Comparison of ENCODE assay signal across 1 cellular context in the genomic region with DNA sequence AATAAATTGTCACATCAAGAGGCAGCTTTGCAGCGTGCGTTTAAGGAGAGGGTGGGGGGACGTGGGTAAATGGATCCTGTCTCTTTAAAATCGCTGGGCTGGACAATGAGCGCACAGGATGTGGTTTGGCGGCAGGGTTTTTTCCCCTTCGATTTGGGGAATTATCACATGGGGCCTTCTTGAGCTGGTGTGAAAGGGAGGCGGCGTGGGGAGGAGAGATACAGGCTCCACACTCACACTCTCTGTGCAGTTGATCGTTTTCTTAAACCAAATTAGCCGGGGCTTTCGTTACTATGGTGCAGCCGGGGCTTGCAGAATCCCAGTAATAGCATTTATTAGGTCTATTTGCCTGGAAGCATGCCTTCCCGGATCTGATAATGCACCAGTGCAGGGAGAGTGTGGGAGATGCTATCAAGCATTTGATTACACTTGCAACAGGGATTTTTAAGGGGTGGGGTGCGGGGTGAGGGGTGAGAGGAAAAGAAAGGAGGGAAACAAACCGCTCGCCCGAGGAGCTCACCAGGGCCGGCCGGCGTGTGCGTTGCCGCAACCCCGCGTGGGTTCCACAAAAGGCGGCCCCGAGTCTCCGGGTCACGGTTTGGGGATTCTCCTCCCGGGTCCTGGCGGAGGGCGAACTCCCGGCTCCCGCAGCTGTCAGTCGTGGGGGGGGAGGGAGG.
TF ChIP-seq lines count a peak whose summit lies in the region.

No MANE protein-coding gene starts in this region.

TF ChIP-seq in GM12878, 131 proteins besides CTCF, POLR2A, EP300 and RAD21 (continued from another document and continues in another):
- no peak for TF ChIP-seq BCLAF1 (IDR thresholded peaks at IDR 0.05)
- TF ChIP-seq CBX3 (IDR thresholded peaks at IDR 0.05; ENCODE audit: borderline replicate concordance, low read depth) = no peak
- 0 out of 2 replicates have a peak, but pooled peaks have one; percentile 22 for TF ChIP-seq TCF3 (IDR thresholded peaks at IDR 0.05; ENCODE audit: borderline replicate concordance, insufficient read depth, low read depth, low read length)
- TF ChIP-seq EED (IDR thresholded peaks at IDR 0.05; ENCODE audit: low read depth) = peak; percentile 76
- no peak for TF ChIP-seq ZZZ3 (IDR thresholded peaks at IDR 0.05; ENCODE audit: control insufficient read depth, insufficient read length, low read depth)
- TF ChIP-seq STAT3 (IDR thresholded peaks at IDR 0.05; ENCODE audit: low read depth, low read length) = no peak
- TF ChIP-seq KLF5 (IDR thresholded peaks at IDR 0.05; ENCODE audit: partially characterized antibody) = no peak
- no peak for TF ChIP-seq CEBPB (IDR thresholded peaks at IDR 0.05; ENCODE audit: borderline replicate concordance in 1 of 2, low read depth in 2 of 2, low read length in 2 of 2)
- peak; percentile 73 for TF ChIP-seq SIN3A (IDR thresholded peaks at IDR 0.05; ENCODE audit: low read depth, low read length)
- peak; percentile 72; the same call in 1 of the 2 replicates for TF ChIP-seq FOXM1 (IDR thresholded peaks at IDR 0.05; ENCODE audit: low read depth, low read length)
- TF ChIP-seq CHD2 (IDR thresholded peaks at IDR 0.05; ENCODE audit: borderline replicate concordance, low read depth, low read length) = no peak
- no peak for TF ChIP-seq HDAC6 (IDR thresholded peaks at IDR 0.05; ENCODE audit: unreplicated experiment)
- TF ChIP-seq, protein P1, sequence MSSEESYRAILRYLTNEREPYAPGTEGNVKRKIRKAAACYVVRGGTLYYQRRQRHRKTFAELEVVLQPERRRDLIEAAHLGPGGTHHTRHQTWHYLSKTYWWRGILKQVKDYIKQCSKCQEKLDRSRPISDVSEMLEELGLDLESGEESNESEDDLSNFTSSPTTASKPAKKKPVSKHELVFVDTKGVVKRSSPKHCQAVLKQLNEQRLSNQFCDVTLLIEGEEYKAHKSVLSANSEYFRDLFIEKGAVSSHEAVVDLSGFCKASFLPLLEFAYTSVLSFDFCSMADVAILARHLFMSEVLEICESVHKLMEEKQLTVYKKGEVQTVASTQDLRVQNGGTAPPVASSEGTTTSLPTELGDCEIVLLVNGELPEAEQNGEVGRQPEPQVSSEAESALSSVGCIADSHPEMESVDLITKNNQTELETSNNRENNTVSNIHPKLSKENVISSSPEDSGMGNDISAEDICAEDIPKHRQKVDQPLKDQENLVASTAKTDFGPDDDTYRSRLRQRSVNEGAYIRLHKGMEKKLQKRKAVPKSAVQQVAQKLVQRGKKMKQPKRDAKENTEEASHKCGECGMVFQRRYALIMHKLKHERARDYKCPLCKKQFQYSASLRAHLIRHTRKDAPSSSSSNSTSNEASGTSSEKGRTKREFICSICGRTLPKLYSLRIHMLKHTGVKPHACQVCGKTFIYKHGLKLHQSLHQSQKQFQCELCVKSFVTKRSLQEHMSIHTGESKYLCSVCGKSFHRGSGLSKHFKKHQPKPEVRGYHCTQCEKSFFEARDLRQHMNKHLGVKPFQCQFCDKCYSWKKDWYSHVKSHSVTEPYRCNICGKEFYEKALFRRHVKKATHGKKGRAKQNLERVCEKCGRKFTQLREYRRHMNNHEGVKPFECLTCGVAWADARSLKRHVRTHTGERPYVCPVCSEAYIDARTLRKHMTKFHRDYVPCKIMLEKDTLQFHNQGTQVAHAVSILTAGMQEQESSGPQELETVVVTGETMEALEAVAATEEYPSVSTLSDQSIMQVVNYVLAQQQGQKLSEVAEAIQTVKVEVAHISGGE (CRISPR knock-in tag; IDR thresholded peaks at IDR 0.05) = no peak
- TF ChIP-seq NRF1 (conservative IDR thresholded peaks at IDR 0.05; ENCODE audit: low read depth, low read length) = no peak
- TF ChIP-seq MEF2B (IDR thresholded peaks at IDR 0.05; ENCODE audit: partially characterized antibody, poor library complexity, severe bottlenecking) = no peak
- TF ChIP-seq ZNF384 (IDR thresholded peaks at IDR 0.05; ENCODE audit: borderline replicate concordance, low read depth, low read length) = no peak
- TF ChIP-seq MTA2 (IDR thresholded peaks at IDR 0.05; ENCODE audit: low read depth) = peak; percentile 63; the same call in 1 of the 2 replicates
- TF ChIP-seq SIX5 (IDR thresholded peaks at IDR 0.05; ENCODE audit: low read depth, low read length, severe bottlenecking) = no peak
- peak; percentile 97 for TF ChIP-seq CBFB (IDR thresholded peaks at IDR 0.05; ENCODE audit: low read depth)
- TF ChIP-seq GATAD2B (conservative IDR thresholded peaks at IDR 0.05; ENCODE audit: low read depth) = no peak
- TF ChIP-seq TAF1 (IDR thresholded peaks at IDR 0.05; ENCODE audit: borderline replicate concordance, low read depth, low read length) = peak; percentile 88
- 0 out of 2 replicates have a peak, but pooled peaks have one; percentile 27 for TF ChIP-seq ZNF207 (IDR thresholded peaks at IDR 0.05; ENCODE audit: borderline replicate concordance)
- peak; percentile 97 for TF ChIP-seq POLR2AphosphoS5 (IDR thresholded peaks at IDR 0.05; ENCODE audit: low read length)
- TF ChIP-seq CREB1 (IDR thresholded peaks at IDR 0.05; ENCODE audit: low read depth) = peak; percentile 49; the same call in 1 of the 2 replicates
- TF ChIP-seq RELA (IDR thresholded peaks at IDR 0.05; ENCODE audit: borderline replicate concordance, partially characterized antibody) = peak; percentile 85
- TF ChIP-seq FOS (IDR thresholded peaks at IDR 0.05; ENCODE audit: borderline replicate concordance, extremely low read depth, insufficient read length) = no peak
- TF ChIP-seq JUNB (IDR thresholded peaks at IDR 0.05) = no peak
- TF ChIP-seq E2F4 (IDR thresholded peaks at IDR 0.05; ENCODE audit: low read depth, low read length) = no peak
- TF ChIP-seq, protein P2, sequence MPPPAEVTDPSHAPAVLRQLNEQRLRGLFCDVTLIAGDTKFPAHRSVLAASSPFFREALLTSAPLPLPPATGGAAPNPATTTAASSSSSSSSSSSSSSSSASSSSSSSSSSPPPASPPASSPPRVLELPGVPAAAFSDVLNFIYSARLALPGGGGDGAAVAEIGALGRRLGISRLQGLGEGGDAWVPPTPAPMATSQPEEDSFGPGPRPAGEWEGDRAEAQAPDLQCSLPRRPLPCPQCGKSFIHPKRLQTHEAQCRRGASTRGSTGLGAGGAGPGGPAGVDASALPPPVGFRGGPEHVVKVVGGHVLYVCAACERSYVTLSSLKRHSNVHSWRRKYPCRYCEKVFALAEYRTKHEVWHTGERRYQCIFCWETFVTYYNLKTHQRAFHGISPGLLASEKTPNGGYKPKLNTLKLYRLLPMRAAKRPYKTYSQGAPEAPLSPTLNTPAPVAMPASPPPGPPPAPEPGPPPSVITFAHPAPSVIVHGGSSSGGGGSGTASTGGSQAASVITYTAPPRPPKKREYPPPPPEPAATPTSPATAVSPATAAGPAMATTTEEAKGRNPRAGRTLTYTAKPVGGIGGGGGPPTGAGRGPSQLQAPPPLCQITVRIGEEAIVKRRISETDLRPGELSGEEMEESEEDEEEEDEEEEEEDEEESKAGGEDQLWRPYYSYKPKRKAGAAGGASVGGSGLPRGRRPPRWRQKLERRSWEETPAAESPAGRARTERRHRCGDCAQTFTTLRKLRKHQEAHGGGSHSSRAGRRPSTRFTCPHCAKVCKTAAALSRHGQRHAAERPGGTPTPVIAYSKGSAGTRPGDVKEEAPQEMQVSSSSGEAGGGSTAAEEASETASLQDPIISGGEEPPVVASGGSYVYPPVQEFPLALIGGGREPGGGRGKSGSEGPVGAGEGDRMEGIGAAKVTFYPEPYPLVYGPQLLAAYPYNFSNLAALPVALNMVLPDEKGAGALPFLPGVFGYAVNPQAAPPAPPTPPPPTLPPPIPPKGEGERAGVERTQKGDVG (CRISPR knock-in tag; IDR thresholded peaks at IDR 0.05) = no peak
- TF ChIP-seq ASH2L (IDR thresholded peaks at IDR 0.05; ENCODE audit: borderline replicate concordance, low read depth) = no peak
- TF ChIP-seq ZNF274 (IDR thresholded peaks at IDR 0.05; ENCODE audit: insufficient read depth, insufficient read length) = no peak
- TF ChIP-seq STAT1 (conservative IDR thresholded peaks at IDR 0.05) = no peak
- TF ChIP-seq, protein P3, sequence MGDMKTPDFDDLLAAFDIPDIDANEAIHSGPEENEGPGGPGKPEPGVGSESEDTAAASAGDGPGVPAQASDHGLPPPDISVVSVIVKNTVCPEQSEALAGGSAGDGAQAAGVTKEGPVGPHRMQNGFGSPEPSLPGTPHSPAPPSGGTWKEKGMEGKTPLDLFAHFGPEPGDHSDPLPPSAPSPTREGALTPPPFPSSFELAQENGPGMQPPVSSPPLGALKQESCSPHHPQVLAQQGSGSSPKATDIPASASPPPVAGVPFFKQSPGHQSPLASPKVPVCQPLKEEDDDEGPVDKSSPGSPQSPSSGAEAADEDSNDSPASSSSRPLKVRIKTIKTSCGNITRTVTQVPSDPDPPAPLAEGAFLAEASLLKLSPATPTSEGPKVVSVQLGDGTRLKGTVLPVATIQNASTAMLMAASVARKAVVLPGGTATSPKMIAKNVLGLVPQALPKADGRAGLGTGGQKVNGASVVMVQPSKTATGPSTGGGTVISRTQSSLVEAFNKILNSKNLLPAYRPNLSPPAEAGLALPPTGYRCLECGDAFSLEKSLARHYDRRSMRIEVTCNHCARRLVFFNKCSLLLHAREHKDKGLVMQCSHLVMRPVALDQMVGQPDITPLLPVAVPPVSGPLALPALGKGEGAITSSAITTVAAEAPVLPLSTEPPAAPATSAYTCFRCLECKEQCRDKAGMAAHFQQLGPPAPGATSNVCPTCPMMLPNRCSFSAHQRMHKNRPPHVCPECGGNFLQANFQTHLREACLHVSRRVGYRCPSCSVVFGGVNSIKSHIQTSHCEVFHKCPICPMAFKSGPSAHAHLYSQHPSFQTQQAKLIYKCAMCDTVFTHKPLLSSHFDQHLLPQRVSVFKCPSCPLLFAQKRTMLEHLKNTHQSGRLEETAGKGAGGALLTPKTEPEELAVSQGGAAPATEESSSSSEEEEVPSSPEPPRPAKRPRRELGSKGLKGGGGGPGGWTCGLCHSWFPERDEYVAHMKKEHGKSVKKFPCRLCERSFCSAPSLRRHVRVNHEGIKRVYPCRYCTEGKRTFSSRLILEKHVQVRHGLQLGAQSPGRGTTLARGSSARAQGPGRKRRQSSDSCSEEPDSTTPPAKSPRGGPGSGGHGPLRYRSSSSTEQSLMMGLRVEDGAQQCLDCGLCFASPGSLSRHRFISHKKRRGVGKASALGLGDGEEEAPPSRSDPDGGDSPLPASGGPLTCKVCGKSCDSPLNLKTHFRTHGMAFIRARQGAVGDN (IDR thresholded peaks at IDR 0.05) = 0 out of 2 replicates have a peak, but pooled peaks have one; percentile 8
- TF ChIP-seq KAT2A (conservative IDR thresholded peaks at IDR 0.05; ENCODE audit: control insufficient read depth, low read depth, low read length) = no peak
- no peak for TF ChIP-seq ZBTB33 (IDR thresholded peaks at IDR 0.05)
- 0 out of 2 replicates have a peak, but pooled peaks have one; percentile 2 for TF ChIP-seq DPF2 (IDR thresholded peaks at IDR 0.05)
- TF ChIP-seq, protein P4, sequence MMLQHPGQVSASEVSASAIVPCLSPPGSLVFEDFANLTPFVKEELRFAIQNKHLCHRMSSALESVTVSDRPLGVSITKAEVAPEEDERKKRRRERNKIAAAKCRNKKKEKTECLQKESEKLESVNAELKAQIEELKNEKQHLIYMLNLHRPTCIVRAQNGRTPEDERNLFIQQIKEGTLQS (IDR thresholded peaks at IDR 0.05; ENCODE audit: borderline replicate concordance, extremely low read depth, low read depth, low read length) = no peak
- TF ChIP-seq NFXL1 (IDR thresholded peaks at IDR 0.05; ENCODE audit: borderline replicate concordance) = no peak
- TF ChIP-seq RCOR1 (conservative IDR thresholded peaks at IDR 0.05; ENCODE audit: low read depth, low read length) = no peak
- TF ChIP-seq, protein P5, sequence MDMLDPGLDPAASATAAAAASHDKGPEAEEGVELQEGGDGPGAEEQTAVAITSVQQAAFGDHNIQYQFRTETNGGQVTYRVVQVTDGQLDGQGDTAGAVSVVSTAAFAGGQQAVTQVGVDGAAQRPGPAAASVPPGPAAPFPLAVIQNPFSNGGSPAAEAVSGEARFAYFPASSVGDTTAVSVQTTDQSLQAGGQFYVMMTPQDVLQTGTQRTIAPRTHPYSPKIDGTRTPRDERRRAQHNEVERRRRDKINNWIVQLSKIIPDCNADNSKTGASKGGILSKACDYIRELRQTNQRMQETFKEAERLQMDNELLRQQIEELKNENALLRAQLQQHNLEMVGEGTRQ (IDR thresholded peaks at IDR 0.05; ENCODE audit: borderline replicate concordance, low read depth, low read length) = no peak; the same call in 1 of the 2 replicates
